7 cellular contexts compared by ENCODE assay signal in the genomic region with DNA sequence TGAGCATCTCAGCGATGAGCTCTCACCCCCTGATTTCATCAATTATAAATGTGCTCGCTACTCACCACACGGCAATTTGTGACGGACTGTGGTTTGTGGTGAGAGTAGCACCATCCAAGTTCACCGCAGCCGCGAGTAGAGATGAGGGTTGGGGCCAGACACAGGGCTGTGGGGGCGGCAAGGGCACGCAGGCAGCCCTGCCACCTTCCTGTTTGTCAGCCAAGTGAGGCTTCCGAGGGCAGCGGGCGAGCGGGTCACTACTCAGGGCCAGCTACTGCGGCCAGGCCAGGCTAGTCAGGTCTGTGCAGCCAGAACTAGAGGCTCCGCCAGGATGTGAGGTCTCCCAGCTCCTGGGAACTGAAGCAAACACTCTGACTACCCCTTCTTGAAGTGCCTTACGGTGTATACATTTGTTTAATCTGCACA. TPM values are rescaled to one million over a fixed set of nuclear protein-coding genes. Genes with fewer than 3 reads are reported as not detected.
DNase-seq lines count a peak whose midpoint lies in the region; ATAC-seq and TF ChIP-seq lines count a peak whose summit lies in the region.

No MANE protein-coding gene starts in this region.

- no peaks in the 10 kb centered on the region for H3K27me3 ChIP-seq in Peyer's patch
- peaks cover 21% of the 10 kb centered on the region for H3K27me3 ChIP-seq in gastroesophageal sphincter

- no peaks in the 10 kb centered on the region for H3K9me3 ChIP-seq in Peyer's patch
- H3K9me3 ChIP-seq in gastroesophageal sphincter = no peaks in the 10 kb centered on the region

- H3K27ac ChIP-seq in Peyer's patch (no peak overlapping the region), gastroesophageal sphincter (no peak overlapping the region)

- TF ChIP-seq POLR2A in Peyer's patch (IDR thresholded peaks at IDR 0.05) (no peak), gastroesophageal sphincter (IDR thresholded peaks at IDR 0.05) (no peak)

- H3K36me3 ChIP-seq in Peyer's patch (no peaks in the 10 kb centered on the region), gastroesophageal sphincter (no peaks in the 10 kb centered on the region)

- H3K4me1 ChIP-seq in Peyer's patch (no peaks in the 10 kb centered on the region), gastroesophageal sphincter (peaks cover 0 to 12% (median 5%) of the 10 kb centered on the region in 3 donors)

- DNase-seq in Peyer's patch (peak in 2 of 3 donors; percentile 25 to 59), NCI-H2227 treated with DMSO at 0.1 percent for 48 hours (lab: John Stamatoyannopoulos, UW) (no peak), COR-L47 (lab: John Stamatoyannopoulos, UW) (no peak)
- DNase-seq in central memory CD4-positive, alpha-beta T cell = peak; percentile 4
- peak; percentile 75 for DNase-seq in stimulated activated CD8-positive, alpha-beta memory T cell treated with anti-CD3 and anti-CD28 coated beads, Interleukin-4, amount 100 ng/mL, for 48 hours

- H3K4me3 ChIP-seq in Peyer's patch (no peak overlapping the region), gastroesophageal sphincter (no peak overlapping the region)

- TF ChIP-seq CTCF in Peyer's patch (IDR thresholded peaks at IDR 0.05) (no peak), gastroesophageal sphincter (IDR thresholded peaks at IDR 0.05) (no peak)

- WGBS in gastroesophageal sphincter (ENCODE audit: low coverage in 1 of 2), 2 donors = 49 to 59% methylated on average over 3 to 7 of the region's 16 CpGs

- no peak for TF ChIP-seq EP300 in gastroesophageal sphincter (IDR thresholded peaks at IDR 0.05)

- ATAC-seq in GM21381 (IDR thresholded peaks at IDR 0.05; ENCODE audit: unreplicated experiment) = peak; percentile 60
- ATAC-seq in gastroesophageal sphincter = no peak

RNA-seq across cellular contexts. Expression of gene MEOX1, which starts 39.6 kb away (rescaled TPM):
- total RNA-seq in Peyer's patch (1 to 10 TPM in 2 of 4 donors, under 1 TPM in 2; 0.54 to 3.3 (median 1.7) TPM), gastroesophageal sphincter (10 to 100 TPM in 1 of 4 donors, 1 to 10 TPM in 3; 5.3 to 11.8 (median 7.6) TPM)

RNA-seq across cellular contexts. Expression of gene SOST, which starts 57.3 kb away (rescaled TPM):
- not detected for total RNA-seq in Peyer's patch
- under 1 TPM in 1 of 4 donors, not detected in 3; 0.27 TPM for total RNA-seq in gastroesophageal sphincter

Comparison
In these comparisons a context has a peak if more than half of its experiments do, and no peak if none do; other contexts are left out.
1. DNase-seq: peak in Peyer's patch (2 of 3), central memory CD4-positive, alpha-beta T cell (single experiment) and stimulated activated CD8-positive, alpha-beta memory T cell treated with anti-CD3 and anti-CD28 coated beads, Interleukin-4, amount 100 ng/mL, for 48 hours (single experiment); none in NCI-H2227 treated with DMSO at 0.1 percent for 48 hours (single experiment) and COR-L47 (single experiment).